Comparison of ENCODE assay signal across 8 cellular contexts in genomic region chr14:34331728-34332623, GRCh38.
DNase-seq lines count a peak whose midpoint lies in the region; ATAC-seq and TF ChIP-seq lines count a peak whose summit lies in the region.

No MANE protein-coding gene starts in this region.

- H3K79me2 ChIP-seq in mesendoderm (ENCODE audit: control insufficient read depth, insufficient read depth, low read length) = no peaks in the 10 kb centered on the region

- H3K4me1 ChIP-seq in colonic mucosa (no peaks in the 10 kb centered on the region), mesendoderm (ENCODE audit: control insufficient read depth, low read depth, low read length) (no peaks in the 10 kb centered on the region)

- H3K4me2 ChIP-seq in mesendoderm (ENCODE audit: low read length) = no peak overlapping the region

- no peaks in the 10 kb centered on the region for H3K36me3 ChIP-seq in colonic mucosa
- no peaks in the 10 kb centered on the region for H3K36me3 ChIP-seq in mesendoderm (ENCODE audit: control insufficient read depth, insufficient read depth, low read length)

- DNase-seq in AG20443 (ENCODE audit: low spot score) = peak; percentile 60
- DNase-seq in NCI-H2171 (lab: John Stamatoyannopoulos, UW) = peak; percentile 59
- DNase-seq in activated CD4-positive, CD25-positive, alpha-beta regulatory T cell treated with anti-CD3 and anti-CD28 coated beads, Interleukin-2, amount 50 U/mL, for 72 hours = peak; percentile 56
- peak; percentile 94 for DNase-seq in colonic mucosa
- DNase-seq in mesendoderm = peak; percentile 69
- DNase-seq in stimulated activated CD8-positive, alpha-beta memory T cell treated with anti-CD3 and anti-CD28 coated beads, Interleukin-7, amount 100 ng/mL, for 24 hours (ENCODE audit: low read depth) = peak; percentile 35

- H3K23ac ChIP-seq in mesendoderm (ENCODE audit: low read length) = no peak overlapping the region

- no peak overlapping the region for H2BK120ac ChIP-seq in mesendoderm (ENCODE audit: low read depth, low read length)

- no peak overlapping the region for H3K18ac ChIP-seq in mesendoderm (ENCODE audit: low read length)

- H4K8ac ChIP-seq in mesendoderm (ENCODE audit: low read depth, low read length) = no peak overlapping the region

- no peaks in the 10 kb centered on the region for H3K79me1 ChIP-seq in mesendoderm (ENCODE audit: low read length)

- H2AK5ac ChIP-seq in mesendoderm (ENCODE audit: low read length) = no peak overlapping the region

- peak overlapping the region; percentile 50 for H3K56ac ChIP-seq in mesendoderm (ENCODE audit: low read length)

- TF ChIP-seq CTCF in colonic mucosa (IDR thresholded peaks at IDR 0.05) = peak; percentile 76

- H3K27me3 ChIP-seq in colonic mucosa (no peaks in the 10 kb centered on the region), mesendoderm (ENCODE audit: insufficient read depth, low read length, poor library complexity) (no peaks in the 10 kb centered on the region)

- no peak overlapping the region for H2BK5ac ChIP-seq in mesendoderm (ENCODE audit: low read length)

- H2BK15ac ChIP-seq in mesendoderm (replicated peaks; ENCODE audit: low read depth) = no peak overlapping the region

- ATAC-seq in GM18870 (IDR thresholded peaks at IDR 0.05; ENCODE audit: unreplicated experiment) (peak; percentile 69), HG03095 (IDR thresholded peaks at IDR 0.05; ENCODE audit: unreplicated experiment) (peak; percentile 94)

- H4K5ac ChIP-seq in mesendoderm (ENCODE audit: low read length) = no peak overlapping the region

- no peak overlapping the region for H3K4ac ChIP-seq in mesendoderm (ENCODE audit: low read depth, low read length)

- H3K4me3 ChIP-seq in colonic mucosa (no peak overlapping the region), mesendoderm (ENCODE audit: low read length) (no peak overlapping the region)

- H3K9ac ChIP-seq in colonic mucosa (ENCODE audit: low read depth in 2 of 2, low read length in 2 of 2) (no peak overlapping the region), mesendoderm (ENCODE audit: low read length) (no peak overlapping the region)

- no peaks in the 10 kb centered on the region for H3K9me3 ChIP-seq in colonic mucosa

- H3K27ac ChIP-seq in colonic mucosa = peak overlapping the region; percentile 74
- H3K27ac ChIP-seq in mesendoderm (ENCODE audit: low read depth, low read length) = no peak overlapping the region

- WGBS in mesendoderm (ENCODE audit: extremely low coverage, insufficient coverage, low lambda C conversion rate) = no CpG with 5 or more reads among the region's 9 CpGs

- intact Hi-C loops in colonic mucosa (cut with DNase I) = loop anchor here (2.0 kb wide), 1 partner anchor 167 kb away; no protein-coding TSS in a partner anchor

Comparison
In these comparisons a context has a peak if more than half of its experiments do, and no peak if none do; other contexts are left out.
1. DNase-seq: peak in every context shown above with its lines; median percentile 94 in colonic mucosa; 69 in mesendoderm; 60 in AG20443; 59 in NCI-H2171; 56 in activated CD4-positive, CD25-positive, alpha-beta regulatory T cell treated with anti-CD3 and anti-CD28 coated beads, Interleukin-2, amount 50 U/mL, for 72 hours; 35 in stimulated activated CD8-positive, alpha-beta memory T cell treated with anti-CD3 and anti-CD28 coated beads, Interleukin-7, amount 100 ng/mL, for 24 hours.